ENCODE assay signal across 23 cellular contexts in genomic region chr5:160075073-160075472, GRCh38.
"Had no signal": no experiment of that assay in that cellular context is flagged by ENCODE, and none has a peak within 500 bp of the region (broad histone marks: within the 10 kb centered on the region; RNA-seq: fewer than 3 reads in every experiment).

No MANE protein-coding gene starts in this region.

- DNase-seq: effector memory CD4-positive, alpha-beta T cell; foreskin fibroblast; immature natural killer cell; left lung; lower lobe of right lung; midbrain; naive B cell; nephron progenitor cell; posterior cingulate gyrus; sigmoid colon; stimulated activated CD4-positive, alpha-beta T cell treated with anti-CD3 and anti-CD28 coated beads, Interleukin-12 subunit alpha, Interleukin-12 subunit beta, amount 100 ng/mL, for 4 hours; stimulated activated naive CD4-positive, alpha-beta T cell; stomach; substantia nigra; transverse colon had no signal

- ATAC-seq: gastroesophageal sphincter, left lung, lower lobe of right lung had no signal

- H3K4me3 Mint-ChIP-seq: immature natural killer cell, memory B cell, naive B cell, nephron progenitor cell had no signal

- H3K27ac ChIP-seq: epithelial cell of prostate, esophagus muscularis mucosa, gastroesophageal sphincter, left lung, lower lobe of right lung, right atrium auricular region, sigmoid colon, skin epidermis, stomach, thoracic aorta, transverse colon had no signal

- H3K27me3 ChIP-seq: esophagus muscularis mucosa, gastroesophageal sphincter, left lung, right atrium auricular region, sigmoid colon, stomach, transverse colon had no signal

- H3K27me3 Mint-ChIP-seq: memory B cell, naive B cell had no signal

- H3K9me3 ChIP-seq: esophagus muscularis mucosa, gastroesophageal sphincter, left lung, lower lobe of right lung, right atrium auricular region, sigmoid colon, stomach, thoracic aorta, transverse colon had no signal

- FAIRE-seq: keratinocyte had no signal

- H3K4me3 ChIP-seq: esophagus muscularis mucosa, gastroesophageal sphincter, left lung, lower lobe of right lung, right atrium auricular region, sigmoid colon, skin epidermis, stomach, thoracic aorta, transverse colon had no signal

- H3K9me3 Mint-ChIP-seq: immature natural killer cell, memory B cell, naive B cell, nephron progenitor cell had no signal

- H3K4me1 Mint-ChIP-seq: immature natural killer cell had no signal

- H3K27ac Mint-ChIP-seq: memory B cell, nephron progenitor cell had no signal
